Comparison of ENCODE assay signal across 10 cellular contexts in genomic region chr7:117780832-117781231, GRCh38.
DNase-seq lines count a peak whose midpoint lies in the region; ATAC-seq and TF ChIP-seq lines count a peak whose summit lies in the region.
"Had no signal": no experiment of that assay in that cellular context is flagged by ENCODE, and none has a peak within 500 bp of the region (broad histone marks: within the 10 kb centered on the region; RNA-seq: fewer than 3 reads in every experiment).

No MANE protein-coding gene starts in this region.

- TF ChIP-seq CTCF in CD14-positive monocyte (IDR thresholded peaks at IDR 0.05): no peak

- ATAC-seq in GM19023 (IDR thresholded peaks at IDR 0.05; ENCODE audit: unreplicated experiment): peak; percentile 79
- ATAC-seq in HG02759 (IDR thresholded peaks at IDR 0.05; ENCODE audit: unreplicated experiment): peak; percentile 76

- H3K4me3 ChIP-seq in H7 (ENCODE audit: insufficient read depth, low read depth, low read length): no peak overlapping the region
- H3K4me3 ChIP-seq: adrenal gland had no signal

- H3K9me3 Mint-ChIP-seq in CD14-positive monocyte: no peaks in the 10 kb centered on the region

- intact Hi-C loops in CD14-positive monocyte (cut with micrococcal nuclease): no loop called here

- CTCF ChIA-PET in HEK293T (lab: Yijun Ruan, JAX): no interaction called here

- DNase-seq in MV-4-11 (lab: John Stamatoyannopoulos, UW) (peak; percentile 4), non-pigmented ciliary epithelial cell (ENCODE audit: low read depth) (peak; percentile 10), H7 (no peak), HEK293T (ENCODE audit: extremely low spot score) (no peak), CD14-positive monocyte (ENCODE audit: low spot score) (no peak), SW480 (ENCODE audit: low spot score) (no peak)
- DNase-seq: adrenal gland, T-helper 9 cell had no signal

- POLR2A ChIA-PET in HEK293T (lab: Yijun Ruan, JAX): no interaction called here

- H3K4me3 Mint-ChIP-seq in CD14-positive monocyte: no peak overlapping the region

- no peaks in the 10 kb centered on the region for H3K27me3 ChIP-seq in H7 (ENCODE audit: control insufficient read depth, insufficient read depth, low read length)
- H3K27me3 ChIP-seq: adrenal gland had no signal

- H3K27ac Mint-ChIP-seq in CD14-positive monocyte: no peak overlapping the region

- peaks cover 2% of the 10 kb centered on the region for H3K36me3 ChIP-seq in H7 (replicated peaks; ENCODE audit: control insufficient read depth, insufficient read depth, low read length)
- H3K36me3 ChIP-seq: adrenal gland had no signal

- no peaks in the 10 kb centered on the region for H3K36me3 Mint-ChIP-seq in CD14-positive monocyte

- peaks cover 0 to 1% (median 0%) of the 10 kb centered on the region in 3 donors for H3K27me3 Mint-ChIP-seq in CD14-positive monocyte (ENCODE audit: low read depth in 3 of 3)

- H3K4me1 Mint-ChIP-seq in CD14-positive monocyte: peaks cover 9% of the 10 kb centered on the region

TF ChIP-seq in HEK293T, 16 proteins besides CTCF, POLR2A, EP300 and RAD21:
- TF ChIP-seq FOXK2 (IDR thresholded peaks at IDR 0.05) (no peak), SP1 (IDR thresholded peaks at IDR 0.05) (no peak), LEF1 (IDR thresholded peaks at IDR 0.05; ENCODE audit: borderline replicate concordance) (no peak)

Comparison
In these comparisons a context has a peak if more than half of its experiments do, and no peak if none do; other contexts are left out.
1. DNase-seq: peak in MV-4-11 (single experiment) and non-pigmented ciliary epithelial cell (single experiment); none in H7 (single experiment), HEK293T (single experiment), CD14-positive monocyte (single experiment) and SW480 (single experiment).